9 cellular contexts compared by ENCODE assay signal in the genomic region with DNA sequence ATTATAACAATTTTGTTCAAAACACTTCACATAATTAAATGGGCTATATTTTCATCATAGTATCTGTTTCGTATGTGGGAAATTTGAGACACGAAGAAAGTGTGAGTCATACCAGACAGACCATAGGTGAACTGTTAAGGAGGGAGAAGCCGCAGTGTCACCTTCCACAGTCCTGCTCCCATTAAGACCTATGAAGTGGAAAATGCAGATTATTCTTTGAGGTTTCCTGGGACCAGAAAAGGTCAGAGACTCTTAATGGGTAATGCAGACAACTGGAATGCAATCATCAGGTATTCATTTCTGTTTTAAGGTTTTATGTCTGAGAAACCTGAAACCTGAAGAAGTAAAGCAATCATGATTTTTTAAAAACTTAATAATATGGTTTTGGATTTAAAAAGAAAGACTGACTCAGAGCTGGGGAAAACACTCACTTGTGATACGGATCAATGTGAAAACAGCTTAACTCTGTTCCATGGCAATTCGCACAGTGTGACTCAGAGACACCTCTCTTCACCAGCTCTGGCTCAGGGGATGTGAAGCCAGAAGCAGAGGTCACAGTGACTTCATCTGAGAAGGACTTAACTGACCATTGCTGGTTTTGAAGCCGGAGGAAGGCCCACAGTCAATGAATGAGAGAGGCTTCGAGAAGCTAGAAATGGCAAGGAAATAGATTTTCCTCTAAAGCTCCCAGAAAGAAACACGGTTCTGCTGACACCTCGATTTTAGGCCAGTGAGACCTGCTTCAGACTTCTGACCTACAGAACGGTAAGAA. TPM values are rescaled to one million over a fixed set of nuclear protein-coding genes. Genes with fewer than 3 reads are reported as not detected.
DNase-seq lines count a peak whose midpoint lies in the region; ATAC-seq, FAIRE-seq and TF ChIP-seq lines count a peak whose summit lies in the region.
"Had no signal": no experiment of that assay in that cellular context is flagged by ENCODE, and none has a peak within 500 bp of the region (broad histone marks: within the 10 kb centered on the region; RNA-seq: fewer than 3 reads in every experiment).

No MANE protein-coding gene starts in this region.

- DNase-seq in GM12892 (ENCODE audit: insufficient read length), result no peak
- DNase-seq in LHCN-M2 (ENCODE audit: low read depth), result peak; percentile 55
- DNase-seq in foreskin fibroblast, result peak; percentile 65 to 71
- no peak for DNase-seq in CD1c-positive myeloid dendritic cell (ENCODE audit: extremely low spot score)
- DNase-seq in tibial artery, result no peak
- no peak for DNase-seq in DMS79 treated with DMSO at 0.1 percent for 48 hours (lab: John Stamatoyannopoulos, UW)
- DNase-seq in Peyer's patch, result no peak

- TF ChIP-seq CTCF in foreskin fibroblast (IDR thresholded peaks at IDR 0.05; ENCODE audit: low read depth, low read length) (no peak), tibial artery (IDR thresholded peaks at IDR 0.05) (no peak), Peyer's patch (IDR thresholded peaks at IDR 0.05) (no peak)

- FAIRE-seq in GM12892 (lab: Jason Lieb, UNC), result peak; percentile 63
- FAIRE-seq: endometrium had no signal

- H3K9me3 ChIP-seq in tibial artery (no peaks in the 10 kb centered on the region), Peyer's patch (no peaks in the 10 kb centered on the region)

- TF ChIP-seq POLR2A in GM12892 (IDR thresholded peaks at IDR 0.05; ENCODE audit: low read depth, low read length), result no peak
- TF ChIP-seq POLR2A in Peyer's patch (IDR thresholded peaks at IDR 0.05), result no peak

- no peaks in the 10 kb centered on the region for H3K4me1 ChIP-seq in tibial artery
- no peaks in the 10 kb centered on the region for H3K4me1 ChIP-seq in Peyer's patch

- ATAC-seq in GM21717 (IDR thresholded peaks at IDR 0.05; ENCODE audit: unreplicated experiment), result peak; percentile 62

- intact Hi-C loops in tibial artery (cut with DNase I; ENCODE audit: low total_unique reads), result loop anchor here (10.0 kb wide), 2 partner anchors 263 to 573 kb away; partner anchors contain the start of gene FOXB2

- H3K27ac ChIP-seq in tibial artery, result no peak overlapping the region
- H3K27ac ChIP-seq in Peyer's patch, result no peak overlapping the region

- H3K27me3 ChIP-seq in tibial artery (no peaks in the 10 kb centered on the region), Peyer's patch (no peaks in the 10 kb centered on the region)

- H3K36me3 ChIP-seq in tibial artery, result no peaks in the 10 kb centered on the region
- no peaks in the 10 kb centered on the region for H3K36me3 ChIP-seq in Peyer's patch

- H3K4me3 ChIP-seq in foreskin fibroblast (ENCODE audit: low read depth in 1 of 2, low read length in 2 of 2) (no peak overlapping the region), tibial artery (no peak overlapping the region), Peyer's patch (no peak overlapping the region)

RNA-seq across cellular contexts. Expression of gene GCNT1, which starts 17.2 kb away (rescaled TPM):
- polyA plus RNA-seq in GM12892 (2012; ENCODE audit: missing spikeins), result 7.4 TPM
- total RNA-seq in LHCN-M2 (2014; rRNA removed), result 15.4 and 18.7 TPM in 2 replicates
- 10.7 TPM for polyA plus RNA-seq in LHCN-M2 (2012)
- total RNA-seq in Peyer's patch, result 10 to 100 TPM; 38.8 to 68.1 (median 53.5) TPM

RNA-seq across cellular contexts. Expression of gene RFK, which starts 47.5 kb away (rescaled TPM):
- polyA plus RNA-seq in GM12892 (2012; ENCODE audit: missing spikeins), result 10.1 TPM
- 33.8 and 36.9 TPM in 2 replicates for total RNA-seq in LHCN-M2 (2014; rRNA removed)
- 9.0 TPM for polyA plus RNA-seq in LHCN-M2 (2012)
- total RNA-seq in Peyer's patch, result 10 to 100 TPM; 18.0 to 48.3 (median 24.9) TPM

Comparison
In these comparisons a context has a peak if more than half of its experiments do, and no peak if none do; other contexts are left out.
1. DNase-seq: peak in LHCN-M2 (single experiment) and foreskin fibroblast (2 of 2); none in GM12892 (single experiment), CD1c-positive myeloid dendritic cell (single experiment), tibial artery (0 of 2), DMS79 treated with DMSO at 0.1 percent for 48 hours (single experiment) and Peyer's patch (0 of 3).